ENCODE assay signal across 8 cellular contexts in genomic region chr2:128178650-128179460, GRCh38.
DNase-seq lines count a peak whose midpoint lies in the region; ATAC-seq and TF ChIP-seq lines count a peak whose summit lies in the region.

No MANE protein-coding gene starts in this region.

- no peaks in the 10 kb centered on the region for H3K27me3 ChIP-seq in foreskin keratinocyte

- peak; percentile 55 for ATAC-seq in GM21737 (IDR thresholded peaks at IDR 0.05; ENCODE audit: unreplicated experiment)
- peak; percentile 89 for ATAC-seq in foreskin keratinocyte
- ATAC-seq in HG02623 (IDR thresholded peaks at IDR 0.05; ENCODE audit: unreplicated experiment) = no peak

- DNase-seq in COLO829 (ENCODE audit: low spot score) (peak; percentile 18), NCI-H748 (lab: John Stamatoyannopoulos, UW; ENCODE audit: unreplicated experiment) (peak; percentile 29), foreskin keratinocyte (peak in 1 of 2 donors; percentile 30), occipital lobe (lab: John Stamatoyannopoulos, UW) (peak; percentile 21), OCI-M2 (lab: John Stamatoyannopoulos, UW; ENCODE audit: unreplicated experiment) (no peak)
- peak; percentile 47 to 62 for DNase-seq in activated T-cell treated with anti-CD3 and anti-CD28 coated beads, Interleukin-2, amount 50 U/mL, for 48 hours

- H3K27ac ChIP-seq in foreskin keratinocyte = no peak overlapping the region

- no peaks in the 10 kb centered on the region for H3K4me1 ChIP-seq in foreskin keratinocyte

- TF ChIP-seq CTCF in foreskin keratinocyte (conservative IDR thresholded peaks at IDR 0.05) = peak; percentile 79
